In the genomic region with DNA sequence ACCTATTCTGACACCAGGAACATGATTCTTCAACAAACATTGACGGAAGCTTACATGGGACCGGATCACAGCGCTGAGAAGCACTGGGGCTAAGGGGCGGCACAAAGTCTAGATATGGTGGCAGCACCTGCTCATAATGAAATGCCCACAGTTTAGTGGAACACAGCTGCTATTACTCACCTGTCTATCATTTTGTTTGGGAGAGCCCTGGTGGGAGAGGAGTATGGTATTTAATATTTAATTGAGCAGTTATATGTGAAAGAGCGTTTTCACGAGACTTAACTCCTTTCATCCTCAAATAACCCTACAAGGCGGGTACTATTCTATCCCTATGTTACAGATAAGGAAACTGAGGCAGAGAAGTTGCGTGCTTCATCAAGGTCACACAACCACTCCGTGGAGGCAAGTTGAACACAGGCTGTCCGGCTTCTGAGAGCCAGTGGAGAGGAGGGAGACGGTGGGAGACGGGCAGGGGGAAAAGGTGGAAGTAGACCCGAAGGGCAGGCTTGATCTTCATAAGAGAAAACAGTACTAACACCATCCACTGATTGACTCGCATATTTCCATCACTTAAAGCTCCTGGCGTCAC, we compare ENCODE assay signal across 7 cellular contexts. TPM values are rescaled to one million over a fixed set of nuclear protein-coding genes. Genes with fewer than 3 reads are reported as not detected.
DNase-seq lines count a peak whose midpoint lies in the region; ATAC-seq and TF ChIP-seq lines count a peak whose summit lies in the region.

No MANE protein-coding gene starts in this region.

- H3K9me3 ChIP-seq in NT2/D1 (ENCODE audit: insufficient read depth, low read length), result no peaks in the 10 kb centered on the region
- no peaks in the 10 kb centered on the region for H3K9me3 ChIP-seq in endodermal cell (ENCODE audit: control insufficient read depth, low read length)
- no peaks in the 10 kb centered on the region for H3K9me3 ChIP-seq in neural cell (ENCODE audit: low read length)

- peaks cover 20% of the 10 kb centered on the region for H3K36me3 Mint-ChIP-seq in endodermal cell (ENCODE audit: low read depth)

- peak overlapping the region; percentile 91 for H3K4me3 Mint-ChIP-seq in endodermal cell

- no peak for TF ChIP-seq RAD21 in neural cell (conservative IDR thresholded peaks at IDR 0.05)

- WGBS in endodermal cell (ENCODE audit: insufficient coverage in 1 of 2, insufficient read length in 1 of 2), 2 experiments, result 70 to 93% methylated on average over 5 to 13 of the region's 15 CpGs

- no peaks in the 10 kb centered on the region for H4K20me1 ChIP-seq in neural cell (ENCODE audit: insufficient read depth)

- ATAC-seq in GM18867 (IDR thresholded peaks at IDR 0.05; ENCODE audit: unreplicated experiment) (peak; percentile 23), HG02571 (IDR thresholded peaks at IDR 0.05; ENCODE audit: unreplicated experiment) (peak; percentile 17)

- H3K4me1 Mint-ChIP-seq in endodermal cell, result peaks cover 12% of the 10 kb centered on the region

- peaks cover 4% of the 10 kb centered on the region for H3K27me3 Mint-ChIP-seq in endodermal cell (ENCODE audit: insufficient read depth)

- H3K9ac ChIP-seq in NT2/D1 (ENCODE audit: insufficient read length, low read depth) (peak overlapping the region; percentile 14), endodermal cell (ENCODE audit: extremely low read depth, low read length, poor library complexity, severe bottlenecking) (peak overlapping the region; percentile 92), neural cell (ENCODE audit: low read length) (peak overlapping the region; percentile 85)

- H3K4me3 ChIP-seq in NT2/D1 (ENCODE audit: insufficient read length, low read depth) (peak overlapping the region; percentile 87), endodermal cell (ENCODE audit: low read length) (peak overlapping the region; percentile 98), neural cell (ENCODE audit: low read length) (peak overlapping the region; percentile 72)

- H3K79me2 ChIP-seq in neural cell (replicated peaks; ENCODE audit: insufficient read depth, low read length), result peaks cover 32% of the 10 kb centered on the region

- TF ChIP-seq CTCF in endodermal cell (conservative IDR thresholded peaks at IDR 0.05) (no peak), neural cell (IDR thresholded peaks at IDR 0.05; ENCODE audit: poor library complexity, severe bottlenecking) (no peak)

- no peaks in the 10 kb centered on the region for H3K9me3 Mint-ChIP-seq in endodermal cell

- peak overlapping the region; percentile 77 for H2AFZ ChIP-seq in neural cell (ENCODE audit: low read depth, low read length)

- no peak for DNase-seq in NT2/D1 (ENCODE audit: low read depth, low spot score)
- DNase-seq in endodermal cell, result no peak
- DNase-seq in LoVo (ENCODE audit: low spot score), result no peak
- no peak for DNase-seq in AG20443 (ENCODE audit: low spot score)

- H3K36me3 ChIP-seq in NT2/D1 (ENCODE audit: insufficient read depth, insufficient read length, low read length) (peaks cover 31% of the 10 kb centered on the region), endodermal cell (ENCODE audit: control insufficient read depth, insufficient read depth, low read length) (no peaks in the 10 kb centered on the region), neural cell (ENCODE audit: insufficient read depth, low read length) (no peaks in the 10 kb centered on the region)

- H3K27ac ChIP-seq in endodermal cell (ENCODE audit: low read depth, low read length), result no peak overlapping the region
- H3K27ac ChIP-seq in neural cell (ENCODE audit: low read length), result no peak overlapping the region

- H3K9me2 ChIP-seq in neural cell (ENCODE audit: insufficient read depth, low read length), result no peaks in the 10 kb centered on the region

- peak overlapping the region; percentile 42 for H3K4me2 ChIP-seq in neural cell (ENCODE audit: low read length)

- H3K4me1 ChIP-seq in NT2/D1 (ENCODE audit: insufficient read depth, insufficient read length), result no peaks in the 10 kb centered on the region
- H3K4me1 ChIP-seq in endodermal cell (ENCODE audit: control insufficient read depth, insufficient read depth, low read length), result no peaks in the 10 kb centered on the region

- H3F3A ChIP-seq in neural cell (ENCODE audit: insufficient read depth, low read length, poor library complexity, severe bottlenecking), result peaks cover 4% of the 10 kb centered on the region

- H3K27me3 ChIP-seq in NT2/D1 (ENCODE audit: insufficient read depth, insufficient read length) (no peaks in the 10 kb centered on the region), endodermal cell (ENCODE audit: control insufficient read depth, insufficient read depth, low read length, poor library complexity, severe bottlenecking) (peaks cover 14% of the 10 kb centered on the region), neural cell (ENCODE audit: insufficient read depth, low read depth, low read length) (no peaks in the 10 kb centered on the region)

- no peak for TF ChIP-seq EP300 in neural cell (conservative IDR thresholded peaks at IDR 0.05; ENCODE audit: poor library complexity, severe bottlenecking)

- H3K27ac Mint-ChIP-seq in endodermal cell, result peak overlapping the region; percentile 100

TF ChIP-seq in neural cell, 6 proteins besides CTCF, POLR2A, EP300 and RAD21:
- TF ChIP-seq SMC3 (conservative IDR thresholded peaks at IDR 0.05; ENCODE audit: poor library complexity) (no peak), MXI1 (conservative IDR thresholded peaks at IDR 0.05; ENCODE audit: poor library complexity, severe bottlenecking) (no peak), EZH2 (IDR thresholded peaks at IDR 0.05; ENCODE audit: borderline replicate concordance, insufficient read depth, low read length, poor library complexity, severe bottlenecking) (no peak), POLR2AphosphoS5 (IDR thresholded peaks at IDR 0.05) (no peak), TAF1 (IDR thresholded peaks at IDR 0.05; ENCODE audit: low read depth) (no peak)
- TF ChIP-seq, protein P1, sequence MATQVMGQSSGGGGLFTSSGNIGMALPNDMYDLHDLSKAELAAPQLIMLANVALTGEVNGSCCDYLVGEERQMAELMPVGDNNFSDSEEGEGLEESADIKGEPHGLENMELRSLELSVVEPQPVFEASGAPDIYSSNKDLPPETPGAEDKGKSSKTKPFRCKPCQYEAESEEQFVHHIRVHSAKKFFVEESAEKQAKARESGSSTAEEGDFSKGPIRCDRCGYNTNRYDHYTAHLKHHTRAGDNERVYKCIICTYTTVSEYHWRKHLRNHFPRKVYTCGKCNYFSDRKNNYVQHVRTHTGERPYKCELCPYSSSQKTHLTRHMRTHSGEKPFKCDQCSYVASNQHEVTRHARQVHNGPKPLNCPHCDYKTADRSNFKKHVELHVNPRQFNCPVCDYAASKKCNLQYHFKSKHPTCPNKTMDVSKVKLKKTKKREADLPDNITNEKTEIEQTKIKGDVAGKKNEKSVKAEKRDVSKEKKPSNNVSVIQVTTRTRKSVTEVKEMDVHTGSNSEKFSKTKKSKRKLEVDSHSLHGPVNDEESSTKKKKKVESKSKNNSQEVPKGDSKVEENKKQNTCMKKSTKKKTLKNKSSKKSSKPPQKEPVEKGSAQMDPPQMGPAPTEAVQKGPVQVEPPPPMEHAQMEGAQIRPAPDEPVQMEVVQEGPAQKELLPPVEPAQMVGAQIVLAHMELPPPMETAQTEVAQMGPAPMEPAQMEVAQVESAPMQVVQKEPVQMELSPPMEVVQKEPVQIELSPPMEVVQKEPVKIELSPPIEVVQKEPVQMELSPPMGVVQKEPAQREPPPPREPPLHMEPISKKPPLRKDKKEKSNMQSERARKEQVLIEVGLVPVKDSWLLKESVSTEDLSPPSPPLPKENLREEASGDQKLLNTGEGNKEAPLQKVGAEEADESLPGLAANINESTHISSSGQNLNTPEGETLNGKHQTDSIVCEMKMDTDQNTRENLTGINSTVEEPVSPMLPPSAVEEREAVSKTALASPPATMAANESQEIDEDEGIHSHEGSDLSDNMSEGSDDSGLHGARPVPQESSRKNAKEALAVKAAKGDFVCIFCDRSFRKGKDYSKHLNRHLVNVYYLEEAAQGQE (IDR thresholded peaks at IDR 0.05; ENCODE audit: borderline replicate concordance), result no peak
TF ChIP-seq in neural cell: peak in this region for 0.

RNA-seq across cellular contexts. Expression of a gene that starts 0.8 kb away (rescaled TPM):
- 10 to 100 TPM; 38.3 to 45.6 TPM for total RNA-seq in endodermal cell
- 35.3 TPM for polyA plus RNA-seq in endodermal cell (2013, experiment 1 of 2)
- 34.2 TPM for polyA plus RNA-seq in endodermal cell (2013, experiment 2 of 2)
- 55.1 and 55.2 TPM in 2 replicates for polyA plus RNA-seq in neural cell
- polyA minus RNA-seq in neural cell, result 56.2 and 58.7 TPM in 2 replicates

Comparison
In these comparisons a context has a peak if more than half of its experiments do, and no peak if none do; other contexts are left out.
1. H3K9ac ChIP-seq: peak in every context shown above with its lines; median percentile 92 in endodermal cell; 85 in neural cell; 14 in NT2/D1.